In the genomic region with DNA sequence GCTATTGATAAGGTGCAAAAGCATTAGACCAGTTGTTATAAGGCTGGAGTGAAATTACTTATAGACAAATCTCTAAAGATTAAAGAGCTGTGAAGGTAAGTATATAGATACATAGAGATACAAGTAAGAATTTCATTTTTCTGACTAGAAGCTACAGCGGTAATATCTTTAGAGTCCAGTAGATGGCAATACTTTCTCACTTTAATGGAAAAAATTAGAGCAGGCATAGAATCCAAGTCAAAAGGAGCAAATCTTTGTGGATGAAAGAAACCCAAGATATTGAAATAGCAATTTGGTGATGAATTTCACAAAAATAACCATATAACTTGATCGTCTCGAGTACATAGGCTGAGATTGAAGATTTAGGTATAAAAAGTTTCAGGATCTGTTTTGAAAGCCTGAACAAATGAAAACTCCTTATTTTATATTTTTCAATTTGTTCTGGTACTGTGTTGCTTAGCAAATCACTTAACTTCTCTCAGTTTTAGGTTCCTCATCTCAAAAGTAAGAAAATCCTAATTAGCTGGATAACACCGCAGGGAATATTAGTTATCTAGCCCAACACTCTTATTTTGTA, we compare ENCODE assay signal across 8 cellular contexts.
A peak's percentile ranks its signal among the peaks of the same experiment; 100 is the strongest.
DNase-seq lines count a peak whose midpoint lies in the region; ATAC-seq, FAIRE-seq and TF ChIP-seq lines count a peak whose summit lies in the region.

No MANE protein-coding gene starts in this region.

- FAIRE-seq in D721Med (lab: Jason Lieb, UNC): peak; percentile 78

- no TSS peak for BruUV-seq in PC-3 (replicated peaks; lab: Mats Ljungman, UMichigan)

- H3K36me3 ChIP-seq in PC-3 (ENCODE audit: low read depth, low read length) (0 out of 2 replicates have a peak, but pooled peaks cover 4% of the 10 kb centered on the region), neural cell (ENCODE audit: insufficient read depth, low read length) (no peaks in the 10 kb centered on the region)

- H3K36me3 Mint-ChIP-seq in endothelial cell (ENCODE audit: low read depth, unreplicated experiment): peaks cover 5% of the 10 kb centered on the region

- no peaks in the 10 kb centered on the region for H3K9me3 Mint-ChIP-seq in endothelial cell (ENCODE audit: unreplicated experiment)

- CTCF ChIA-PET in PC-3 (lab: Charles Lee): interaction anchor here (0.5 to 1.8 kb wide), 8 partner anchors 110 to 312 kb away, joined by 3 to 17 read pairs (median 4); no protein-coding TSS in a partner anchor

- TF ChIP-seq CTCF in D721Med (IDR thresholded peaks at IDR 0.05; ENCODE audit: insufficient read depth, missing control alignments): peak; percentile 70
- peak; percentile 93 for TF ChIP-seq CTCF in PC-3 (conservative IDR thresholded peaks at IDR 0.05; ENCODE audit: low read depth, low read length)
- peak; percentile 82 for TF ChIP-seq CTCF in endothelial cell (IDR thresholded peaks at IDR 0.05; ENCODE audit: unreplicated experiment)
- peak; percentile 84 for TF ChIP-seq CTCF in neural cell (IDR thresholded peaks at IDR 0.05; ENCODE audit: poor library complexity, severe bottlenecking)

- no peak overlapping the region for H3K4me2 ChIP-seq in PC-3 (ENCODE audit: low read length)
- no peak overlapping the region for H3K4me2 ChIP-seq in neural cell (ENCODE audit: low read length)

- POLR2A ChIA-PET in PC-3 (lab: Charles Lee; ENCODE audit: unreplicated experiment): interaction anchor here (0.6 kb wide), 1 partner anchor 292 kb away, joined by 3 read pairs; no protein-coding TSS in a partner anchor

- no peaks in the 10 kb centered on the region for H3K79me2 ChIP-seq in PC-3 (ENCODE audit: low read length)
- H3K79me2 ChIP-seq in neural cell (replicated peaks; ENCODE audit: insufficient read depth, low read length): no peaks in the 10 kb centered on the region

- ATAC-seq in PC-3: peak; percentile 63; the same call in 1 of the 2 replicates

- H3K27ac ChIP-seq in PC-3 (ENCODE audit: low read length) (no peak overlapping the region), neural cell (ENCODE audit: low read length) (no peak overlapping the region)

- no peaks in the 10 kb centered on the region for H4K20me1 ChIP-seq in PC-3 (ENCODE audit: low read length)
- H4K20me1 ChIP-seq in neural cell (ENCODE audit: insufficient read depth): no peaks in the 10 kb centered on the region

- DNase-seq in D721Med (ENCODE audit: insufficient read length, low spot score) (no peak), HuH-7 (ENCODE audit: low spot score) (peak; percentile 16), PC-3 (peak; percentile 82), endothelial cell (ENCODE audit: low spot score) (no peak)
- no peak for DNase-seq in stimulated activated CD4-positive, alpha-beta T cell treated with anti-CD3 and anti-CD28 coated beads, Interleukin-4, amount 100 ng/mL, for 4 hours
- no peak for DNase-seq in stimulated activated CD4-positive, alpha-beta T cell treated with anti-CD3 and anti-CD28 coated beads, Interleukin-12 subunit alpha, Interleukin-12 subunit beta, amount 100 ng/mL, for 4 hours
- DNase-seq in activated CD8-positive, alpha-beta memory T cell treated with anti-CD3 and anti-CD28 coated beads, Interleukin-2, amount 50 U/mL, for 4 hours: no peak

- H3K9ac ChIP-seq in PC-3 (ENCODE audit: low read length) (no peak overlapping the region), neural cell (ENCODE audit: low read length) (no peak overlapping the region)

- no peak for TF ChIP-seq EP300 in neural cell (conservative IDR thresholded peaks at IDR 0.05; ENCODE audit: poor library complexity, severe bottlenecking)

- H3F3A ChIP-seq in PC-3 (ENCODE audit: low read length, unreplicated experiment) (no peaks in the 10 kb centered on the region), neural cell (ENCODE audit: insufficient read depth, low read length, poor library complexity, severe bottlenecking) (no peaks in the 10 kb centered on the region)

- TF ChIP-seq RAD21 in neural cell (conservative IDR thresholded peaks at IDR 0.05): peak; percentile 89

- no peaks in the 10 kb centered on the region for H3K4me1 ChIP-seq in PC-3 (ENCODE audit: insufficient read depth, low read length)

- H3K27ac Mint-ChIP-seq in endothelial cell (ENCODE audit: unreplicated experiment): no peak overlapping the region

- H3K4me1 Mint-ChIP-seq in endothelial cell (ENCODE audit: unreplicated experiment): peaks cover 4% of the 10 kb centered on the region

- H2AFZ ChIP-seq in PC-3 (ENCODE audit: low read length) (no peak overlapping the region), neural cell (ENCODE audit: low read depth, low read length) (no peak overlapping the region)

- peaks cover 2% of the 10 kb centered on the region for H3K27me3 Mint-ChIP-seq in endothelial cell (ENCODE audit: unreplicated experiment)

- no peaks in the 10 kb centered on the region for H3K27me3 ChIP-seq in PC-3 (ENCODE audit: low read length)
- H3K27me3 ChIP-seq in neural cell (ENCODE audit: insufficient read depth, low read depth, low read length): no peaks in the 10 kb centered on the region

- no peak overlapping the region for H3K4me3 Mint-ChIP-seq in endothelial cell (ENCODE audit: unreplicated experiment)

- intact Hi-C loops in PC-3 (cut with micrococcal nuclease): loop anchor here (1.0 to 2.0 kb wide), 6 partner anchors 72 to 422 kb away; partner anchors contain the start of gene WNT11

- H3K4me3 ChIP-seq in PC-3 (ENCODE audit: low read length): no peak overlapping the region
- H3K4me3 ChIP-seq in neural cell (ENCODE audit: low read length): no peak overlapping the region

- H3K9me2 ChIP-seq in PC-3 (replicated peaks; ENCODE audit: low read length): no peaks in the 10 kb centered on the region
- H3K9me2 ChIP-seq in neural cell (ENCODE audit: insufficient read depth, low read length): no peaks in the 10 kb centered on the region

- no peaks in the 10 kb centered on the region for H3K9me3 ChIP-seq in PC-3 (ENCODE audit: low read length)
- no peaks in the 10 kb centered on the region for H3K9me3 ChIP-seq in neural cell (ENCODE audit: low read length)

TF ChIP-seq in neural cell, 6 proteins besides CTCF, POLR2A, EP300 and RAD21:
- TF ChIP-seq SMC3 (conservative IDR thresholded peaks at IDR 0.05; ENCODE audit: poor library complexity): peak; percentile 88
- no peak for TF ChIP-seq MXI1 (conservative IDR thresholded peaks at IDR 0.05; ENCODE audit: poor library complexity, severe bottlenecking)
- no peak for TF ChIP-seq EZH2 (IDR thresholded peaks at IDR 0.05; ENCODE audit: borderline replicate concordance, insufficient read depth, low read length, poor library complexity, severe bottlenecking)
- TF ChIP-seq POLR2AphosphoS5 (IDR thresholded peaks at IDR 0.05): no peak
TF ChIP-seq in neural cell: peak in this region for 1.

Comparison
In these comparisons a context has a peak if more than half of its experiments do, and no peak if none do; other contexts are left out.
1. DNase-seq: peak in HuH-7 (single experiment) and PC-3 (single experiment); none in D721Med (single experiment), endothelial cell (single experiment), stimulated activated CD4-positive, alpha-beta T cell treated with anti-CD3 and anti-CD28 coated beads, Interleukin-4, amount 100 ng/mL, for 4 hours (0 of 2), stimulated activated CD4-positive, alpha-beta T cell treated with anti-CD3 and anti-CD28 coated beads, Interleukin-12 subunit alpha, Interleukin-12 subunit beta, amount 100 ng/mL, for 4 hours (single experiment) and activated CD8-positive, alpha-beta memory T cell treated with anti-CD3 and anti-CD28 coated beads, Interleukin-2, amount 50 U/mL, for 4 hours (single experiment).
2. Peak in every context shown above with its lines, with median percentiles within 50 percentile points of each other: CTCF ChIP-seq.